In genomic region chr3:62876064-62876463, GRCh38 we compare ENCODE assay signal across 9 cellular contexts. TPM values are rescaled to one million over a fixed set of nuclear protein-coding genes. Genes with fewer than 3 reads are reported as not detected.
DNase-seq lines count a peak whose midpoint lies in the region; ATAC-seq and TF ChIP-seq lines count a peak whose summit lies in the region.
"Had no signal": no experiment of that assay in that cellular context is flagged by ENCODE, and none has a peak within 500 bp of the region (broad histone marks: within the 10 kb centered on the region; RNA-seq: fewer than 3 reads in every experiment).

No MANE protein-coding gene starts in this region.

- H2BK20ac ChIP-seq in IMR-90 (ENCODE audit: low read depth, low read length): no peak overlapping the region

- H2BK120ac ChIP-seq in IMR-90 (ENCODE audit: low read depth, low read length): no peak overlapping the region

- H3K4ac ChIP-seq in IMR-90 (ENCODE audit: low read depth, low read length): no peak overlapping the region

- H3K4me1 ChIP-seq in BE2C (peaks cover 6% of the 10 kb centered on the region; the same call in 1 of the 2 replicates), IMR-90 (ENCODE audit: control insufficient read depth, insufficient read depth, low read length) (no peaks in the 10 kb centered on the region), adrenal gland (replicated peaks in 1 of 2) (peaks cover 8 to 9% of the 10 kb centered on the region in 2 donors)

- no peak overlapping the region for H2AK9ac ChIP-seq in IMR-90 (replicated peaks; ENCODE audit: low read depth, low read length, poor library complexity)

- H2AK5ac ChIP-seq in IMR-90 (ENCODE audit: low read depth, low read length): no peak overlapping the region

- H3K4me2 ChIP-seq in IMR-90 (ENCODE audit: low read depth, low read length): no peak overlapping the region

- H4K91ac ChIP-seq in IMR-90 (ENCODE audit: insufficient read depth, low read depth, low read length): no peak overlapping the region

- H4K20me1 ChIP-seq in IMR-90 (ENCODE audit: insufficient read depth, low read length): no peaks in the 10 kb centered on the region

- ATAC-seq in IMR-90 (ENCODE audit: low read depth): no peak
- ATAC-seq in stimulated activated naive CD8-positive, alpha-beta T cell treated with anti-CD3 and anti-CD28 coated beads, Interleukin-15, Interleukin-2, amounts not matched to agents 100 U/mL and 50 U/mL, for 24 hours: no peak
- ATAC-seq: activated T-cell treated with anti-CD3 and anti-CD28 coated beads, Interleukin-2, amount 50 U/mL, for 72 hours had no signal

- no peak overlapping the region for H2BK15ac ChIP-seq in IMR-90 (ENCODE audit: low read depth, low read length)

- H2BK5ac ChIP-seq in IMR-90 (ENCODE audit: low read depth, low read length, poor library complexity, severe bottlenecking): no peak overlapping the region

- H3K27ac ChIP-seq in IMR-90 (ENCODE audit: insufficient read depth, low read length) (no peak overlapping the region), adrenal gland (no peak overlapping the region)

- dilution Hi-C loops in IMR-90 (cut with HindIII; ENCODE audit: low sequenced_read_pairs, unreplicated experiment): no loop called here

- no peak overlapping the region for H4K5ac ChIP-seq in IMR-90 (ENCODE audit: low read depth, low read length)

- DNase-seq in BE2C (no peak), IMR-90 (peak; percentile 20), adrenal gland (peak; percentile 13 to 65 (median 26)), iPS-NIHi7 (ENCODE audit: extremely low spot score) (peak; percentile 70), epidermal melanocyte (ENCODE audit: insufficient read length, low spot score) (no peak), hepatic stellate cell (ENCODE audit: low spot score) (no peak)
- no peak for DNase-seq in activated naive CD4-positive, alpha-beta T cell treated with Interleukin-2 at 50 U/mL for 16 hours
- DNase-seq in stimulated activated naive CD8-positive, alpha-beta T cell treated with anti-CD3 and anti-CD28 coated beads, Interleukin-15, Interleukin-2, amounts not matched to agents 100 U/mL and 50 U/mL, for 24 hours: no peak

- H3K36me3 ChIP-seq in BE2C (no peaks in the 10 kb centered on the region), IMR-90 (ENCODE audit: control insufficient read depth, insufficient read depth, low read length) (no peaks in the 10 kb centered on the region), adrenal gland (replicated peaks in 1 of 2) (no peaks in the 10 kb centered on the region)

- intact Hi-C loops in IMR-90 (cut with micrococcal nuclease) (no loop called here), adrenal gland (cut with DNase I) (no loop called here)

- H3K9ac ChIP-seq in IMR-90 (ENCODE audit: low read depth, low read length): no peak overlapping the region

- POLR2A ChIA-PET in IMR-90 (lab: Charles Lee; ENCODE audit: unreplicated experiment): no interaction called here

- no peaks in the 10 kb centered on the region for H3K9me1 ChIP-seq in IMR-90 (ENCODE audit: insufficient read depth, low read length)

- TF ChIP-seq CTCF in BE2C (IDR thresholded peaks at IDR 0.05; ENCODE audit: low read depth, low read length) (no peak), IMR-90 (conservative IDR thresholded peaks at IDR 0.05; ENCODE audit: low read depth, low read length) (no peak), adrenal gland (IDR thresholded peaks at IDR 0.05) (no peak)

- H3K9me3 ChIP-seq in BE2C (no peaks in the 10 kb centered on the region), IMR-90 (ENCODE audit: control insufficient read depth, insufficient read depth, low read length) (peaks cover 4% of the 10 kb centered on the region; the same call in 1 of the 2 replicates), adrenal gland (replicated peaks in 1 of 3) (no peaks in the 10 kb centered on the region)

- H4K8ac ChIP-seq in IMR-90 (ENCODE audit: low read depth in 2 of 2, low read length in 2 of 2): no peak overlapping the region

- no peak overlapping the region for H3K56ac ChIP-seq in IMR-90 (ENCODE audit: extremely low read depth, insufficient read depth, low read length)

- BruUV-seq in IMR-90 (replicated peaks; lab: Mats Ljungman, UMichigan): no TSS peak

- CTCF ChIA-PET in IMR-90 (lab: Yijun Ruan, JAX): no interaction called here

- no peak for TF ChIP-seq POLR2A in IMR-90 (IDR thresholded peaks at IDR 0.05; ENCODE audit: low read depth, low read length)
- TF ChIP-seq POLR2A in adrenal gland (IDR thresholded peaks at IDR 0.05): no peak

- H3K79me1 ChIP-seq in IMR-90 (ENCODE audit: low read depth in 1 of 2, low read length in 2 of 2): no peaks in the 10 kb centered on the region

- H3K18ac ChIP-seq in IMR-90 (ENCODE audit: low read depth, low read length): no peak overlapping the region

- no peak overlapping the region for H2AFZ ChIP-seq in IMR-90 (replicated peaks; ENCODE audit: low read length, poor library complexity)

- no peak overlapping the region for H3K14ac ChIP-seq in IMR-90 (replicated peaks; ENCODE audit: low read depth, low read length)

- in situ Hi-C loops in IMR-90 (cut with MboI; ENCODE audit: low sequenced_read_pairs): no loop called here

- H3K27me3 ChIP-seq in BE2C (peaks cover 4% of the 10 kb centered on the region), IMR-90 (ENCODE audit: control insufficient read depth, insufficient read depth, low read length) (peaks cover 11% of the 10 kb centered on the region), adrenal gland (peaks cover 25% of the 10 kb centered on the region)

- no peak overlapping the region for H3K23ac ChIP-seq in IMR-90 (ENCODE audit: low read depth, low read length)

- H3K4me3 ChIP-seq in BE2C (ENCODE audit: low read depth, low read length) (peak overlapping the region; percentile 80; the same call in 1 of the 2 replicates), IMR-90 (ENCODE audit: insufficient read depth, low read depth, low read length) (no peak overlapping the region), adrenal gland (no peak overlapping the region)

- TF ChIP-seq RAD21 in IMR-90 (IDR thresholded peaks at IDR 0.05; ENCODE audit: low read length): no peak

- whole genome bisulfite sequencing in IMR-90 (ENCODE audit: extremely low coverage in 2 of 2, insufficient read length in 1 of 2), 2 experiments: 4% methylated on average over 8 of the region's 17 CpGs; no CpG with 5 or more reads in 1 of the 2 experiments
- WGBS in adrenal gland, 4 donors: 2 to 4% (median 3%) methylated on average over 13 to 17 of the region's 17 CpGs

TF ChIP-seq in IMR-90, 13 proteins besides CTCF, POLR2A, EP300 and RAD21:
- TF ChIP-seq CHD1 (IDR thresholded peaks at IDR 0.05; ENCODE audit: low read depth, low read length) (no peak), MAZ (IDR thresholded peaks at IDR 0.05; ENCODE audit: borderline replicate concordance, low read depth, low read length) (no peak)

RNA-seq across cellular contexts. Expression of gene CADPS, which starts 0.8 kb away (rescaled TPM):
- 9.0 TPM for polyA plus RNA-seq in BE2C (2012; ENCODE audit: insufficient read depth, insufficient read length, low read depth)
- total RNA-seq in IMR-90 (2012; rRNA removed): not detected in 2 replicates
- not detected in 2 replicates for polyA plus RNA-seq in IMR-90 (2012; rRNA removed)
- polyA plus RNA-seq in IMR-90 (2012; cell fraction: cytosol; rRNA removed): not detected in 2 replicates
- polyA plus RNA-seq in IMR-90 (2012; cell fraction: nucleus; rRNA removed; ENCODE audit: low replicate concordance): not detected in 2 replicates
- total RNA-seq in adrenal gland: 10 to 100 TPM in 3 of 8 donors, 1 to 10 TPM in 1, under 1 TPM in 2, not detected in 2; 0.24 to 27.7 (median 6.3) TPM
- 10 to 100 TPM; 11.2 to 36.5 (median 17.2) TPM for polyA plus RNA-seq in adrenal gland
- total RNA-seq: activated T-cell treated with anti-CD3 and anti-CD28 coated beads, Interleukin-2, amount 50 U/mL, for 72 hours had no signal

Comparison
In these comparisons a context has a peak if more than half of its experiments do, and no peak if none do; other contexts are left out.
1. DNase-seq: peak in IMR-90 (single experiment), adrenal gland (7 of 7) and iPS-NIHi7 (single experiment); none in BE2C (single experiment), epidermal melanocyte (single experiment), activated naive CD4-positive, alpha-beta T cell treated with Interleukin-2 at 50 U/mL for 16 hours (single experiment), stimulated activated naive CD8-positive, alpha-beta T cell treated with anti-CD3 and anti-CD28 coated beads, Interleukin-15, Interleukin-2, amounts not matched to agents 100 U/mL and 50 U/mL, for 24 hours (single experiment) and hepatic stellate cell (single experiment).